Comparison of ENCODE assay signal across 1 cellular context in the genomic region with DNA sequence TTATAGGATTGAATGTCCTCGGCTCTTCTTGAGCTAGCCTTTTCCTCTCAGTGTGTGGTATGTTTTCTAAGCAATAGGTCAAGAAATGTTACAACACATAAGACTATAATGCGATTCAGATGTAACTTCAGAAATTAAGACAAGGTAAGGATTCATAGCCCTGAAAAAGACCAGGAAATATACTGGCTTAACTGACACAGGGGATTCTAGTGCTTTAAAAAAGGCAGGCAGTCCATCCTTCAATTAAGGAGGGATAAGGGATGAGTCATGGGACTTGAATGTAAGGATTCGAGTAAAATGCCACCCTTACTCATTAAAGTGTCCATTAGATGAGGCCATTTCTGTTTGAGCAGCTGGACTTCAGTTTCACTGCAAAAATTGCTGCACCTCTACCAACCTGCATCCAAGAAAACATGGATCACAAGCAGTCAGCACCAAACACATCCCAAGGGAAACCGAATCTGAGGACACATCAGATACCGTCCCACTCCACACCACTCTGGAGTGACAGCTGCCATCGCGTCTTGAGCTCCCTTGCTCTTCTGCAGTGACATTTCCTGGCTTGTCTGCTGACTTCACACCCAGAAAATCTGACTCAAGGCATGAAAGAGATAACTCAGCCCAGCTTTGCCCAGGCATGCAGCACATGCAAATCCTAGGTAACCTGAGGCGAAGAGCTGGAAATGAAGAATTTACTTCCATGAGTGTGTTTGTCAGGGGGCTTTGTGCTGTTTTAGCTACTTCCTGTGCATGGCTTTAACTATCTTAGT.
TF ChIP-seq lines count a peak whose summit lies in the region.

No MANE protein-coding gene starts in this region.

TF ChIP-seq in H1, 55 proteins besides CTCF, POLR2A, EP300 and RAD21:
- TF ChIP-seq, protein P1, sequence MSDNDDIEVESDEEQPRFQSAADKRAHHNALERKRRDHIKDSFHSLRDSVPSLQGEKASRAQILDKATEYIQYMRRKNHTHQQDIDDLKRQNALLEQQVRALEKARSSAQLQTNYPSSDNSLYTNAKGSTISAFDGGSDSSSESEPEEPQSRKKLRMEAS (IDR thresholded peaks at IDR 0.05), result peak; percentile 41; the same call in 1 of the 2 replicates
- TF ChIP-seq, protein P2, sequence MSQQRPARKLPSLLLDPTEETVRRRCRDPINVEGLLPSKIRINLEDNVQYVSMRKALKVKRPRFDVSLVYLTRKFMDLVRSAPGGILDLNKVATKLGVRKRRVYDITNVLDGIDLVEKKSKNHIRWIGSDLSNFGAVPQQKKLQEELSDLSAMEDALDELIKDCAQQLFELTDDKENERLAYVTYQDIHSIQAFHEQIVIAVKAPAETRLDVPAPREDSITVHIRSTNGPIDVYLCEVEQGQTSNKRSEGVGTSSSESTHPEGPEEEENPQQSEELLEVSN (IDR thresholded peaks at IDR 0.05), result 0 out of 2 replicates have a peak, but pooled peaks have one; percentile 22
- TF ChIP-seq JUND (IDR thresholded peaks at IDR 0.05; ENCODE audit: low read length) (peak; percentile 39; the same call in 1 of the 2 replicates), RNF2 (IDR thresholded peaks at IDR 0.05; ENCODE audit: borderline replicate concordance, low read depth, low read length, missing control alignments, poor library complexity, severe bottlenecking) (no peak)
